In the genomic region with DNA sequence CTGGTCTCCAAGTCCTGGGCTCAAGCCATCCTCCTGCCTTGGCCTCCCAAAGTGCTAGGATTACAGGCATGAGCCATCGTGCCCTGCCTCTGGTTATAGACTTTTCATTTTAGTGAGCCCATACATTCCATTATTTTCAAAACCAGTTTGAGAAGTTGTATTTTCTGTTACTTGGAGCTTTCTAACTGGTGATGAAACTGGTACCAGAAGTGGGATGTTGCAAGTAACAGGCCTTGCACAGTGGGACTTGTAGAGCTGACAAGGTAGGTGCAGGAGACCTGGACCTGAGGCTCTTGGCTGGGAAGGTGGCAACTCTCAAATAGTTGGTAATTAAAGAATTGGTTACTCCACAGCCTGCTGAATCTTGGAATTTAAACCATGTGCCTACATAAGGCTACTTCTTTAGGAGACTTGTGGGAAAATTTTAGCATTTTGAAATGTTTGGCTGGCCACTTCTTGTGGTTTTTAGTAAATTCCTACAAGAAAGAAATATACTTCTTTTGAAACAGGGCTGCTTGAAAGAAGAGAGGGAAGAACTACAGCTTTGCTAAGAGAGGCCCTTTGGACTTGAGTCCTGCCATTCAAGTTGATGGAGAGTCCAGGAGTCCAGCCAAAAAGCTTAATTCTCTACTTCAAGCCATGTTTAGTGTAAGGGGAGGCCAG, we compare ENCODE assay signal across 28 cellular contexts. TPM values are rescaled to one million over a fixed set of nuclear protein-coding genes. Genes with fewer than 3 reads are reported as not detected.
A peak's percentile ranks its signal among the peaks of the same experiment; 100 is the strongest.
DNase-seq lines count a peak whose midpoint lies in the region; ATAC-seq, FAIRE-seq and TF ChIP-seq lines count a peak whose summit lies in the region.
"Had no signal": no experiment of that assay in that cellular context is flagged by ENCODE, and none has a peak within 500 bp of the region (broad histone marks: within the 10 kb centered on the region; RNA-seq: fewer than 3 reads in every experiment).

No MANE protein-coding gene starts in this region.

- H4K20me1 ChIP-seq in K562 (replicated peaks; ENCODE audit: control insufficient read depth, insufficient read depth, low read length) = no peaks in the 10 kb centered on the region

- peaks cover 15 to 23% of the 10 kb centered on the region in 2 experiments for H3K27me3 ChIP-seq in K562 (ENCODE audit: control insufficient read depth in 2 of 2, insufficient read depth in 2 of 2, low read length in 2 of 2)
- H3K27me3 ChIP-seq: BE2C, Peyer's patch had no signal

- TF ChIP-seq EP300 in K562 (IDR thresholded peaks at IDR 0.05; ENCODE audit: low read length) = no peak

- no peak for FAIRE-seq in K562 (lab: Jason Lieb, UNC)
- FAIRE-seq: G401.6 had no signal

- 0% methylated on average over 1 of the region's 1 CpG for WGBS in K562 (ENCODE audit: insufficient coverage, low coverage, missing lambda C conversion rate)

- TF ChIP-seq RAD21 in K562 (CRISPR knock-in tag; conservative IDR thresholded peaks at IDR 0.05 in 1 of 2, IDR thresholded peaks at IDR 0.05 in 1 of 2) = no peak

- no peaks in the 10 kb centered on the region for H3K36me3 ChIP-seq in K562 (ENCODE audit: control insufficient read depth, insufficient read depth, low read length)
- H3K36me3 ChIP-seq: BE2C, Peyer's patch had no signal

- TF ChIP-seq CTCF in K562 (IDR thresholded peaks at IDR 0.05 in 2 of 3, conservative IDR thresholded peaks at IDR 0.05 in 1 of 3; ENCODE audit: insufficient read depth in 2 of 3, low read depth in 1 of 3, low read length in 3 of 3) (no peak), fibroblast of the aortic adventitia (IDR thresholded peaks at IDR 0.05; ENCODE audit: insufficient read depth, low read length) (no peak)

- H3K4me3 ChIP-seq in K562 (no peak overlapping the region), fibroblast of the aortic adventitia (ENCODE audit: low read depth, low read length) (no peak overlapping the region)
- H3K4me3 ChIP-seq: GM23338, Peyer's patch had no signal

- POLR2A ChIA-PET in K562 (lab: Yijun Ruan, JAX) = interaction anchor here (1.3 kb wide), 1 partner anchor 33 kb away, joined by 4 read pairs; no protein-coding TSS in a partner anchor

- CTCF ChIA-PET in K562 (lab: Yijun Ruan, JAX; ENCODE audit: low intra/inter-chr PET ratio) = interaction anchor here (0.7 to 2.5 kb wide), 2 partner anchors 96 to 129 kb away, joined by 3 to 17 read pairs; no protein-coding TSS in a partner anchor

- in situ Hi-C loops in K562 (cut with MboI) = no loop called here

- H3K9me1 ChIP-seq in K562 (ENCODE audit: control insufficient read depth, insufficient read depth, low read length) = no peaks in the 10 kb centered on the region

- intact Hi-C loops in cardiac septum (cut with DNase I) (no loop called here), Right ventricle myocardium inferior (cut with DNase I) (no loop called here), K562 (cut with micrococcal nuclease) (no loop called here)

- DNase-seq in cardiac septum (ENCODE audit: low spot score) = peak; percentile 14
- no peak for DNase-seq in Right ventricle myocardium inferior (ENCODE audit: missing footprints)
- no peak for DNase-seq in K562 (ENCODE audit: extremely low read depth in 1 of 4, low spot score in 3 of 4)
- DNase-seq in fibroblast of the aortic adventitia (ENCODE audit: low read depth) = peak; percentile 47
- no peak for DNase-seq in left lobe of liver (ENCODE audit: low spot score)
- DNase-seq: BE2C; CD4-positive, CD25-positive, alpha-beta regulatory T cell; COR-L47; DMS 273 treated with DMSO at 0.1 percent for 48 hours; DND-41; Karpas-422; NCI-H1048; NCI-H1436 treated with DMSO at 0.1 percent for 48 hours; NCI-H2081 treated with DMSO at 0.1 percent for 48 hours; NK-92 treated with Interleukin-12 subunit alpha and Interleukin-12 subunit beta, amount 100 ng/mL, for 24 hours; Peyer's patch; Right ventricle myocardium superior; SW 1271 had no signal

- H3K9ac ChIP-seq in K562 (ENCODE audit: insufficient read depth in 1 of 2, low read depth in 2 of 2, low read length in 2 of 2) = no peak overlapping the region

- H3K27ac ChIP-seq in K562 (ENCODE audit: extremely low read depth, low read depth, low read length) = no peak overlapping the region
- H3K27ac ChIP-seq: 22Rv1, HL-60, Peyer's patch had no signal

- TF ChIP-seq POLR2A in K562 (conservative IDR thresholded peaks at IDR 0.05) = no peak

- H3K4me2 ChIP-seq in K562 (ENCODE audit: insufficient read depth, low read length) = no peak overlapping the region
- H3K4me2 ChIP-seq: GM23338 had no signal

- H3K9me3 ChIP-seq in K562 (replicated peaks; ENCODE audit: control insufficient read depth, insufficient read depth, low read depth, low read length) = peaks cover 3% of the 10 kb centered on the region; the same call in 1 of the 2 replicates
- H3K9me3 ChIP-seq: BE2C, Peyer's patch had no signal

- H3K79me2 ChIP-seq in K562 (ENCODE audit: control insufficient read depth, insufficient read depth, low read length) = no peaks in the 10 kb centered on the region

- H3K4me1 ChIP-seq in K562 (replicated peaks in 1 of 2; ENCODE audit: control insufficient read depth in 2 of 2, insufficient read depth in 2 of 2, low read length in 2 of 2) = no peaks in the 10 kb centered on the region
- H3K4me1 ChIP-seq: BE2C, Peyer's patch had no signal

- no TSS peak for BruUV-seq in K562 (replicated peaks; lab: Mats Ljungman, UMichigan)

- no peak for ATAC-seq in Right ventricle myocardium inferior
- ATAC-seq in K562 = no peak
- ATAC-seq in GM19455 (IDR thresholded peaks at IDR 0.05; ENCODE audit: unreplicated experiment) = no peak
- no peak for ATAC-seq in HG02642 (IDR thresholded peaks at IDR 0.05; ENCODE audit: poor library complexity, unreplicated experiment)
- no peak for ATAC-seq in GM18858 (IDR thresholded peaks at IDR 0.05; ENCODE audit: unreplicated experiment)
- no peak for ATAC-seq in left lobe of liver
- ATAC-seq: GM23338, HCT116 had no signal

- H2AFZ ChIP-seq in K562 (ENCODE audit: low read depth, low read length) = no peak overlapping the region
- H2AFZ ChIP-seq: GM23338 had no signal

TF ChIP-seq in K562, 482 proteins besides CTCF, POLR2A, EP300 and RAD21:
- no peak for TF ChIP-seq YY1 (IDR thresholded peaks at IDR 0.05; ENCODE audit: borderline replicate concordance in 1 of 3, control insufficient read depth in 1 of 3, extremely low read depth in 1 of 3, insufficient read depth in 3 of 3, insufficient read length in 1 of 3, insufficient replicate concordance in 2 of 3, low read depth in 1 of 3, low read length in 2 of 3)
- TF ChIP-seq ZNF707 (CRISPR knock-in tag; conservative IDR thresholded peaks at IDR 0.05) = peak; percentile 84

RNA-seq across cellular contexts. Expression of gene ALPL, which starts 9.8 kb away (rescaled TPM):
- 20.3 TPM for total RNA-seq in cardiac septum
- 11.0 TPM for total RNA-seq in Right ventricle myocardium inferior
- total RNA-seq in K562 (2011; cell fraction: chromatin; rRNA removed; ENCODE audit: low replicate concordance) = 0.40 and 0.95 TPM in 2 replicates
- total RNA-seq in K562 (2011; cell fraction: nucleolus; rRNA removed) = 0.13 and 0.33 TPM in 2 replicates
- total RNA-seq in K562 (2011; cell fraction: nucleoplasm; rRNA removed) = 0.29 and 0.38 TPM in 2 replicates
- total RNA-seq in K562 (2014; rRNA removed) = 0.12 and 0.14 TPM in 2 replicates
- not detected in 2 replicates for total RNA-seq in K562 (2014; rRNA removed; fragmentation: Illumina TruSeq; extraction: Trizol)
- not detected in 2 replicates for total RNA-seq in K562 (2015; rRNA removed; fragmentation: Illumina TruSeq; extraction: Trizol)
- total RNA-seq in K562 (2021) = 0.22 and 0.38 TPM in 2 replicates
- polyA plus RNA-seq in K562 (2011; rRNA removed) = 0.18 and 0.49 TPM in 2 replicates
- polyA plus RNA-seq in K562 (2011; cell fraction: cytosol; rRNA removed) = 0.37 and 0.40 TPM in 2 replicates
- polyA plus RNA-seq in K562 (2011; cell fraction: nucleus; rRNA removed) = 0.16 and 0.18 TPM in 2 replicates
- 0.18 and 0.25 TPM in 2 replicates for polyA plus RNA-seq in K562 (2012)
- 0.11 and 0.22 TPM in 2 replicates for polyA plus RNA-seq in K562 (2014; fragmentation: Illumina TruSeq; extraction: Trizol)
- polyA plus RNA-seq in K562 (2014; fragmentation: Nextera tagmentation; extraction: Ambion mirVana) = under 1 TPM in 1 of 2 experiments, not detected in 1; 0.04 TPM
- polyA plus RNA-seq in K562 (2014; rRNA removed) = 0.07 TPM in 1 of 2 replicates, not detected in the other
- polyA minus RNA-seq in K562 (2011; rRNA and poly(A)+ RNA removed) = 0.07 and 0.15 TPM in 2 replicates
- polyA minus RNA-seq in K562 (2011; cell fraction: cytosol; rRNA and poly(A)+ RNA removed) = not detected in 2 replicates
- 0.56 TPM in 1 of 2 replicates, not detected in the other for polyA minus RNA-seq in K562 (2011; cell fraction: nucleus; rRNA and poly(A)+ RNA removed)
- total RNA-seq in fibroblast of the aortic adventitia (ENCODE audit: low replicate concordance) = 1.1 and 16.3 TPM in 2 replicates
- 29.3 TPM for total RNA-seq in left lobe of liver
- total RNA-seq: CD4-positive, CD25-positive, alpha-beta regulatory T cell; HT1080; MCF 10A had no signal
- polyA plus RNA-seq: CD4-positive, CD25-positive, alpha-beta regulatory T cell had no signal

RNA-seq across cellular contexts. Expression of gene NBPF3, which starts 59.5 kb away (rescaled TPM):
- total RNA-seq in cardiac septum (3.0 TPM), Right ventricle myocardium inferior (4.6 TPM), K562 (2014; rRNA removed) (6.2 and 6.8 TPM in 2 replicates), K562 (2014; rRNA removed; fragmentation: Illumina TruSeq; extraction: Trizol) (5.2 and 5.5 TPM in 2 replicates), K562 (2015; rRNA removed; fragmentation: Illumina TruSeq; extraction: Trizol) (5.1 and 5.4 TPM in 2 replicates), K562 (2021) (6.8 and 7.3 TPM in 2 replicates), fibroblast of the aortic adventitia (ENCODE audit: low replicate concordance) (13.6 and 18.2 TPM in 2 replicates), left lobe of liver (3.5 TPM)
- total RNA-seq in K562 (2011; cell fraction: chromatin; rRNA removed; ENCODE audit: low replicate concordance) = 8.8 and 13.1 TPM in 2 replicates
- 5.2 and 5.4 TPM in 2 replicates for total RNA-seq in K562 (2011; cell fraction: nucleolus; rRNA removed)
- 14.4 and 17.7 TPM in 2 replicates for total RNA-seq in K562 (2011; cell fraction: nucleoplasm; rRNA removed)
- polyA plus RNA-seq in K562 (2011; rRNA removed) (6.7 and 6.8 TPM in 2 replicates), K562 (2014; fragmentation: Illumina TruSeq; extraction: Trizol) (5.6 and 6.1 TPM in 2 replicates), K562 (2014; fragmentation: Nextera tagmentation; extraction: Ambion mirVana) (1 to 10 TPM; 1.5 TPM), K562 (2014; rRNA removed) (3.0 and 4.4 TPM in 2 replicates)
- 3.8 and 4.1 TPM in 2 replicates for polyA plus RNA-seq in K562 (2011; cell fraction: cytosol; rRNA removed)
- 15.0 and 15.7 TPM in 2 replicates for polyA plus RNA-seq in K562 (2011; cell fraction: nucleus; rRNA removed)
- polyA plus RNA-seq in K562 (2012) = 4.0 and 7.8 TPM in 2 replicates
- 10.8 and 11.6 TPM in 2 replicates for polyA minus RNA-seq in K562 (2011; rRNA and poly(A)+ RNA removed)
- polyA minus RNA-seq in K562 (2011; cell fraction: cytosol; rRNA and poly(A)+ RNA removed) = 2.1 and 3.3 TPM in 2 replicates
- 5.4 and 9.3 TPM in 2 replicates for polyA minus RNA-seq in K562 (2011; cell fraction: nucleus; rRNA and poly(A)+ RNA removed)

Comparison
In these comparisons a context has a peak if more than half of its experiments do, and no peak if none do; other contexts are left out.
1. DNase-seq: peak in cardiac septum (single experiment) and fibroblast of the aortic adventitia (single experiment); none in Right ventricle myocardium inferior (single experiment), K562 (0 of 4) and left lobe of liver (single experiment).